ENCODE assay signal across 10 cellular contexts in genomic region chr9:97990259-97990658, GRCh38. TPM values are rescaled to one million over a fixed set of nuclear protein-coding genes. Genes with fewer than 3 reads are reported as not detected.
DNase-seq lines count a peak whose midpoint lies in the region; ATAC-seq, FAIRE-seq and TF ChIP-seq lines count a peak whose summit lies in the region.
"Had no signal": no experiment of that assay in that cellular context is flagged by ENCODE, and none has a peak within 500 bp of the region (broad histone marks: within the 10 kb centered on the region; RNA-seq: fewer than 3 reads in every experiment).

No MANE protein-coding gene starts in this region.

- no peak overlapping the region for H3K4me3 ChIP-seq in cardiac muscle cell
- no peak overlapping the region for H3K4me3 ChIP-seq in SK-N-MC
- no peak overlapping the region for H3K4me3 ChIP-seq in fibroblast of lung (replicated peaks in 1 of 4; ENCODE audit: control extremely low read depth in 1 of 4, insufficient read depth in 1 of 4, low read depth in 3 of 4, low read length in 4 of 4)

- H3K9ac ChIP-seq in SK-N-MC (ENCODE audit: insufficient read length) (no peak overlapping the region), fibroblast of lung (ENCODE audit: insufficient read depth, low read length) (no peak overlapping the region)

- peaks cover 99% of the 10 kb centered on the region for H3K79me2 ChIP-seq in fibroblast of lung (ENCODE audit: control insufficient read depth, insufficient read depth, low read length)

- FAIRE-seq in urothelium cell line (lab: Jason Lieb, UNC) = no peak
- FAIRE-seq: endometrium had no signal

- peak; percentile 35 for TF ChIP-seq CTCF in cardiac muscle cell (IDR thresholded peaks at IDR 0.05; ENCODE audit: low read depth, low read length)
- TF ChIP-seq CTCF in fibroblast of lung (conservative IDR thresholded peaks at IDR 0.05 in 1 of 2, IDR thresholded peaks at IDR 0.05 in 1 of 2; ENCODE audit: low read depth in 1 of 2, low read length in 2 of 2) = peak; percentile 25 to 42

- peaks cover 12% of the 10 kb centered on the region for H3K4me1 ChIP-seq in cardiac muscle cell (ENCODE audit: low read depth)
- H3K4me1 ChIP-seq in fibroblast of lung (ENCODE audit: control insufficient read depth, extremely low read depth, insufficient read depth, low read length) = peaks cover 8% of the 10 kb centered on the region

- no peaks in the 10 kb centered on the region for H3K27me3 ChIP-seq in cardiac muscle cell
- H3K27me3 ChIP-seq in fibroblast of lung (ENCODE audit: control insufficient read depth, insufficient read depth, low read length) = no peaks in the 10 kb centered on the region

- H3K36me3 ChIP-seq in cardiac muscle cell (no peaks in the 10 kb centered on the region), SK-N-MC (ENCODE audit: insufficient read depth, low read length) (peaks cover 34% of the 10 kb centered on the region), fibroblast of lung (ENCODE audit: control insufficient read depth, insufficient read depth, low read length) (no peaks in the 10 kb centered on the region)

- intact Hi-C loops in Right ventricle myocardium inferior (cut with DNase I) = no loop called here
- intact Hi-C loops in head of caudate nucleus (cut with DNase I) = no loop called here

- ATAC-seq in Right ventricle myocardium inferior = no peak

- H2AFZ ChIP-seq in fibroblast of lung (ENCODE audit: low read length) = no peak overlapping the region

- H4K20me1 ChIP-seq in fibroblast of lung (ENCODE audit: control insufficient read depth, extremely low read depth, insufficient read depth, low read length) = no peaks in the 10 kb centered on the region

- DNase-seq in cardiac muscle cell (ENCODE audit: low read depth in 1 of 2, low spot score in 1 of 2) = peak in 1 of 2 donors; percentile 67
- DNase-seq in Right ventricle myocardium inferior (ENCODE audit: missing footprints) = no peak
- DNase-seq in SK-N-MC (ENCODE audit: low read depth, low spot score) = no peak
- DNase-seq in fibroblast of lung (ENCODE audit: low read depth in 2 of 2) = peak; percentile 70 to 82
- peak; percentile 53 for DNase-seq in urothelium cell line (ENCODE audit: low spot score)
- DNase-seq in NCI-H446 (lab: John Stamatoyannopoulos, UW) = no peak
- no peak for DNase-seq in DMS114 treated with DMSO at 0.1 percent for 48 hours (lab: John Stamatoyannopoulos, UW; ENCODE audit: unreplicated experiment)
- DNase-seq in head of caudate nucleus = no peak
- DNase-seq: RPMI8226 had no signal

- H3K9me3 ChIP-seq in cardiac muscle cell (ENCODE audit: low read depth) = no peaks in the 10 kb centered on the region
- no peaks in the 10 kb centered on the region for H3K9me3 ChIP-seq in SK-N-MC (ENCODE audit: low read depth, low read length)
- no peaks in the 10 kb centered on the region for H3K9me3 ChIP-seq in fibroblast of lung (ENCODE audit: control insufficient read depth, insufficient read depth, low read depth, low read length)

- peak overlapping the region; percentile 7 for H3K4me2 ChIP-seq in fibroblast of lung (ENCODE audit: extremely low read depth, insufficient read depth, low read length)

- H3K27ac ChIP-seq in cardiac muscle cell = no peak overlapping the region
- H3K27ac ChIP-seq in SK-N-MC = peak overlapping the region; percentile 1; the same call in 1 of the 2 replicates
- H3K27ac ChIP-seq in fibroblast of lung (ENCODE audit: insufficient read depth, low read length) = peak overlapping the region; percentile 22

RNA-seq across cellular contexts. Expression of gene ANP32B, which starts 7.1 kb away (rescaled TPM):
- total RNA-seq in cardiac muscle cell = 10.6 and 27.2 TPM in 2 replicates
- polyA plus RNA-seq in cardiac muscle cell = 77.5 and 102 TPM in 2 replicates
- total RNA-seq in Right ventricle myocardium inferior = 54.5 TPM
- 12.3 and 16.7 TPM in 2 replicates for total RNA-seq in fibroblast of lung
- polyA plus RNA-seq in fibroblast of lung = 62.0 and 73.7 TPM in 2 replicates
- 175 and 211 TPM in 2 replicates for polyA plus RNA-seq in fibroblast of lung (2012)
- 9.3 and 9.9 TPM in 2 replicates for polyA minus RNA-seq in fibroblast of lung (ENCODE audit: low replicate concordance)

RNA-seq across cellular contexts. Expression of gene HEMGN, which starts 52.3 kb away (rescaled TPM):
- total RNA-seq in cardiac muscle cell (not detected in 2 replicates), Right ventricle myocardium inferior (0.11 TPM), fibroblast of lung (not detected in 2 replicates)
- polyA plus RNA-seq in cardiac muscle cell (not detected in 2 replicates), fibroblast of lung (not detected in 2 replicates)
- polyA plus RNA-seq in fibroblast of lung (2012) = not detected in 2 replicates
- polyA minus RNA-seq in fibroblast of lung (ENCODE audit: low replicate concordance) = not detected in 2 replicates

Comparison
In these comparisons a context has a peak if more than half of its experiments do, and no peak if none do; other contexts are left out.
1. DNase-seq: peak in fibroblast of lung (2 of 2) and urothelium cell line (single experiment); none in Right ventricle myocardium inferior (single experiment), SK-N-MC (single experiment), NCI-H446 (0 of 2), DMS114 treated with DMSO at 0.1 percent for 48 hours (single experiment) and head of caudate nucleus (0 of 42).